1 cellular context compared by ENCODE assay signal in genomic region chr17:39919087-39919683, GRCh38.
TF ChIP-seq lines count a peak whose summit lies in the region.

No MANE protein-coding gene starts in this region.

TF ChIP-seq in GM12891, 5 proteins besides CTCF, POLR2A, EP300 and RAD21:
- TF ChIP-seq POLR2AphosphoS5 (IDR thresholded peaks at IDR 0.05; ENCODE audit: low read depth, low read length) = no peak
- no peak for TF ChIP-seq SPI1 (IDR thresholded peaks at IDR 0.05; ENCODE audit: low read depth, low read length)
- TF ChIP-seq PAX5 (IDR thresholded peaks at IDR 0.05; ENCODE audit: insufficient read depth, low read length, severe bottlenecking) = no peak
- TF ChIP-seq TAF1 (IDR thresholded peaks at IDR 0.05; ENCODE audit: low read depth, low read length) = no peak
- no peak for TF ChIP-seq POU2F2 (IDR thresholded peaks at IDR 0.05; ENCODE audit: low read depth, low read length)
TF ChIP-seq in GM12891: peak in this region for 0.
